29 cellular contexts compared by ENCODE assay signal in genomic region chr12:95726903-95727302, GRCh38.
"Had no signal": no experiment of that assay in that cellular context is flagged by ENCODE, and none has a peak within 500 bp of the region (broad histone marks: within the 10 kb centered on the region; RNA-seq: fewer than 3 reads in every experiment).

No MANE protein-coding gene starts in this region.

- H3K36me3 ChIP-seq: suprapubic skin, thoracic aorta, thyroid gland, tibial nerve, transverse colon, upper lobe of left lung, upper lobe of right lung, uterus, vagina had no signal

- H3K27ac Mint-ChIP-seq: stimulated activated effector memory CD8-positive, alpha-beta T cell treated with anti-CD3 and anti-CD28 coated beads, Interleukin-12 subunit alpha, Interleukin-12 subunit beta, amount 100 ng/mL, for 72 hours; stimulated activated memory B cell treated with anti-CD40 and anti-IgM and Interleukin-4, amounts not matched to agents 10 μg/mL and 1 μg/mL and 100 μg/mL, for 72 hours; stimulated activated naive B cell treated with anti-CD40 and anti-IgM and Interleukin-4, amounts not matched to agents 10 μg/mL and 1 μg/mL and 100 μg/mL, for 72 hours; stimulated activated naive CD8-positive, alpha-beta T cell treated with anti-CD3 and anti-CD28 coated beads, Interleukin-15, amount 100 ng/mL, for 72 hours; stimulated activated naive CD8-positive, alpha-beta T cell treated with anti-CD3 and anti-CD28 coated beads, Interleukin-15, Interleukin-2, amounts not matched to agents 100 ng/mL and 50 ng/mL, for 24 hours; type B pancreatic cell had no signal

- H3K4me3 ChIP-seq: stomach, suprapubic skin, testis, thoracic aorta, thyroid gland, tibial artery, tibial nerve, transverse colon, upper lobe of left lung, upper lobe of right lung, uterus, vagina had no signal

- H3K27me3 ChIP-seq: stomach, suprapubic skin, testis, thyroid gland, tibial artery, tibial nerve, transverse colon, upper lobe of left lung, upper lobe of right lung, uterus, vagina had no signal

- H3K9me3 ChIP-seq: testis, thoracic aorta, thyroid gland, tibial artery, tibial nerve, upper lobe of left lung, upper lobe of right lung, uterus, vagina had no signal

- H3K4me1 Mint-ChIP-seq: stimulated activated effector memory CD8-positive, alpha-beta T cell treated with anti-CD3 and anti-CD28 coated beads, Interleukin-12 subunit alpha, Interleukin-12 subunit beta, amount 100 ng/mL, for 72 hours; stimulated activated naive CD8-positive, alpha-beta T cell treated with anti-CD3 and anti-CD28 coated beads, Interleukin-15, amount 100 ng/mL, for 72 hours had no signal

- ATAC-seq: stimulated activated effector memory CD8-positive, alpha-beta T cell treated with anti-CD3 and anti-CD28 coated beads, Interleukin-12 subunit alpha, Interleukin-12 subunit beta, amount 100 ng/mL, for 72 hours; stimulated activated memory B cell treated with anti-CD40 and anti-IgM and Interleukin-4, amounts not matched to agents 10 μg/mL and 1 μg/mL and 100 μg/mL, for 72 hours; stimulated activated naive B cell treated with anti-CD40 and anti-IgM and Interleukin-4, amounts not matched to agents 10 μg/mL and 1 μg/mL and 100 μg/mL, for 72 hours; stimulated activated naive CD8-positive, alpha-beta T cell treated with anti-CD3 and anti-CD28 coated beads, Interleukin-15, amount 100 ng/mL, for 72 hours; stimulated activated naive CD8-positive, alpha-beta T cell treated with anti-CD3 and anti-CD28 coated beads, Interleukin-15, Interleukin-2, amounts not matched to agents 100 U/mL and 50 U/mL, for 24 hours; upper lobe of right lung had no signal

- H3K4me1 ChIP-seq: suprapubic skin, testis, thyroid gland, tibial nerve, upper lobe of left lung, uterus, vagina had no signal

- DNase-seq: stimulated activated CD4-positive, alpha-beta T cell treated with anti-CD3 and anti-CD28 coated beads, Interleukin-2, amount 100 ng/mL, for 48 hours; stimulated activated CD4-positive, alpha-beta T cell treated with anti-CD3 and anti-CD28 coated beads, Interleukin-4, amount 100 ng/mL, for 1 hour; stimulated activated CD4-positive, alpha-beta T cell treated with anti-CD3 and anti-CD28 coated beads, Interleukin-4, amount 100 ng/mL, for 24 hours; stimulated activated CD4-positive, alpha-beta T cell treated with anti-CD3 and anti-CD28 coated beads, Interleukin-4, amount 100 ng/mL, for 4 hours; stimulated activated CD8-positive, alpha-beta memory T cell treated with anti-CD3 and anti-CD28 coated beads, Interleukin-4, amount 100 ng/mL, for 48 hours; stimulated activated naive B cell treated with anti-CD40 and anti-IgM and Interleukin-4, amounts not matched to agents 10 μg/mL and 1 μg/mL and 100 μg/mL, for 72 hours; stimulated activated naive CD4-positive, alpha-beta T cell; stimulated activated naive CD4-positive, alpha-beta T cell treated with Interleukin-2 at 50 U/mL for 16 hours; stimulated activated naive CD8-positive, alpha-beta T cell treated with anti-CD3 and anti-CD28 coated beads, Interleukin-15, amount 100 ng/mL, for 72 hours; stimulated activated naive CD8-positive, alpha-beta T cell treated with anti-CD3 and anti-CD28 coated beads, Interleukin-15, Interleukin-2, amounts not matched to agents 100 U/mL and 50 U/mL, for 24 hours; stomach; substantia nigra; testis; thyroid gland; tibial artery; transverse colon; trophoblast cell; upper lobe of left lung; upper lobe of right lung; uterus had no signal

- FAIRE-seq: urothelium cell line had no signal

- H3K27me3 Mint-ChIP-seq: type B pancreatic cell had no signal

- H3K36me3 Mint-ChIP-seq: stimulated activated effector memory CD8-positive, alpha-beta T cell treated with anti-CD3 and anti-CD28 coated beads, Interleukin-12 subunit alpha, Interleukin-12 subunit beta, amount 100 ng/mL, for 72 hours had no signal

- H3K27ac ChIP-seq: stomach, suprapubic skin, testis, thoracic aorta, thyroid gland, tibial artery, tibial nerve, transverse colon, upper lobe of left lung, upper lobe of right lung, uterus, vagina had no signal

- H3K4me3 Mint-ChIP-seq: stimulated activated effector memory CD8-positive, alpha-beta T cell treated with anti-CD3 and anti-CD28 coated beads, Interleukin-12 subunit alpha, Interleukin-12 subunit beta, amount 100 ng/mL, for 72 hours; stimulated activated memory B cell treated with anti-CD40 and anti-IgM and Interleukin-4, amounts not matched to agents 10 μg/mL and 1 μg/mL and 100 μg/mL, for 72 hours; stimulated activated naive B cell treated with anti-CD40 and anti-IgM and Interleukin-4, amounts not matched to agents 10 μg/mL and 1 μg/mL and 100 μg/mL, for 72 hours; stimulated activated naive CD8-positive, alpha-beta T cell treated with anti-CD3 and anti-CD28 coated beads, Interleukin-15, amount 100 ng/mL, for 72 hours; stimulated activated naive CD8-positive, alpha-beta T cell treated with anti-CD3 and anti-CD28 coated beads, Interleukin-15, Interleukin-2, amounts not matched to agents 100 ng/mL and 50 ng/mL, for 24 hours; type B pancreatic cell had no signal
